ENCODE assay signal across 1 cellular context in genomic region chr9:128689293-128689770, GRCh38.
TF ChIP-seq lines count a peak whose summit lies in the region.

No MANE protein-coding gene starts in this region.

TF ChIP-seq in A549, 52 proteins besides CTCF, POLR2A, EP300 and RAD21 (continued from another document):
- TF ChIP-seq BCL3 (IDR thresholded peaks at IDR 0.05): peak; percentile 91; the same call in 1 of the 3 replicates
